ENCODE assay signal across 14 cellular contexts in genomic region chr7:87116315-87116714, GRCh38.
"Had no signal": no experiment of that assay in that cellular context is flagged by ENCODE, and none has a peak within 500 bp of the region (broad histone marks: within the 10 kb centered on the region; RNA-seq: fewer than 3 reads in every experiment).

No MANE protein-coding gene starts in this region.

- H2AFZ ChIP-seq: hepatocyte had no signal

- H3K4me3 ChIP-seq: esophagus muscularis mucosa, hepatocyte, ovary, sigmoid colon, spleen, thoracic aorta had no signal

- H3K27me3 ChIP-seq: esophagus muscularis mucosa, hepatocyte, ovary, sigmoid colon, spleen had no signal

- DNase-seq: activated CD4-positive, alpha-beta memory T cell treated with anti-CD3 and anti-CD28 coated beads, Interleukin-2, amount 10 ng/mL, durations not matched to agents 7 days and 5 days; activated gamma-delta T cell; activated T-cell treated with anti-CD3 and anti-CD28 coated beads, Interleukin-2, amount 50 U/mL, for 4 hours; cortex of kidney; effector CD4-positive, alpha-beta T cell; naive B cell; ovary; sigmoid colon; spleen; WERI-Rb-1 had no signal

- H3K9me3 ChIP-seq: esophagus muscularis mucosa, ovary, sigmoid colon, thoracic aorta had no signal

- H3K27ac ChIP-seq: esophagus muscularis mucosa, hepatocyte, ovary, sigmoid colon, spleen, thoracic aorta, WERI-Rb-1 had no signal

- ATAC-seq: activated T-cell treated with anti-CD3 and anti-CD28 coated beads, Interleukin-2, amount 50 U/mL, for 4 hours; left lobe of liver had no signal

- H3K4me2 ChIP-seq: hepatocyte had no signal

- H3K79me2 ChIP-seq: hepatocyte had no signal

- H3K36me3 ChIP-seq: esophagus muscularis mucosa, ovary, sigmoid colon, spleen, thoracic aorta, WERI-Rb-1 had no signal

- H3K4me1 ChIP-seq: esophagus muscularis mucosa, sigmoid colon, spleen had no signal
